Comparison of ENCODE assay signal across 29 cellular contexts in genomic region chr4:119851649-119852048, GRCh38.
DNase-seq lines count a peak whose midpoint lies in the region; ATAC-seq and TF ChIP-seq lines count a peak whose summit lies in the region.
"Had no signal": no experiment of that assay in that cellular context is flagged by ENCODE, and none has a peak within 500 bp of the region (broad histone marks: within the 10 kb centered on the region; RNA-seq: fewer than 3 reads in every experiment).

No MANE protein-coding gene starts in this region.

- TF ChIP-seq CTCF in neural cell (IDR thresholded peaks at IDR 0.05; ENCODE audit: poor library complexity, severe bottlenecking), result no peak

- no peak for ATAC-seq in HG03457 (IDR thresholded peaks at IDR 0.05; ENCODE audit: unreplicated experiment)
- ATAC-seq: A549; CD8-positive, alpha-beta T cell had no signal

- H3K9me3 ChIP-seq in neural cell (ENCODE audit: low read length), result no peaks in the 10 kb centered on the region
- H3K9me3 ChIP-seq: A549, BE2C, Caco-2 had no signal

- no peaks in the 10 kb centered on the region for H3F3A ChIP-seq in neural cell (ENCODE audit: insufficient read depth, low read length, poor library complexity, severe bottlenecking)

- in situ Hi-C loops in SK-MEL-5 (cut with HindIII; ENCODE audit: low pct_unique_long_range_greater_than_20kb, low sequenced_read_pairs), result no loop called here

- peak; percentile 56 for DNase-seq in SK-MEL-5 (ENCODE audit: low read depth, low spot score)
- no peak for DNase-seq in dermis blood vessel endothelial cell
- DNase-seq: 8988T; ACHN; AML-193; BE2C; C1 segment of cervical spinal cord; Caco-2; Calu3; CD4-positive, alpha-beta memory T cell; CD4-positive, alpha-beta T cell; CD4-positive, CD25-positive, alpha-beta regulatory T cell; CD8-positive, alpha-beta memory T cell; CD8-positive, alpha-beta T cell; COR-L47; DMS 273 treated with DMSO at 0.1 percent for 48 hours; DMS153; DMS53; DMS79; DMS79 treated with DMSO at 0.1 percent for 48 hours; DND-41; EL had no signal

- no peak for TF ChIP-seq RAD21 in neural cell (conservative IDR thresholded peaks at IDR 0.05)

- H2AFZ ChIP-seq in neural cell (ENCODE audit: low read depth, low read length), result no peak overlapping the region

- no peaks in the 10 kb centered on the region for H3K9me2 ChIP-seq in neural cell (ENCODE audit: insufficient read depth, low read length)

- H3K27ac ChIP-seq in neural cell (ENCODE audit: low read length), result peak overlapping the region; percentile 61
- H3K27ac ChIP-seq: 22Rv1; A549; BLaER1; BLaER1 treated with 17β-estradiol and CSF1 and Interleukin-3, amounts not matched to agents 10 nM and 100 nM; C4-2B had no signal

- peak; percentile 93 for TF ChIP-seq EP300 in neural cell (conservative IDR thresholded peaks at IDR 0.05; ENCODE audit: poor library complexity, severe bottlenecking)

- H4K20me1 ChIP-seq in neural cell (ENCODE audit: insufficient read depth), result no peaks in the 10 kb centered on the region
- H4K20me1 ChIP-seq: BLaER1; BLaER1 treated with 17β-estradiol and CSF1 and Interleukin-3, amounts not matched to agents 10 nM and 100 nM had no signal

- no peaks in the 10 kb centered on the region for H3K79me2 ChIP-seq in neural cell (replicated peaks; ENCODE audit: insufficient read depth, low read length)

- no peaks in the 10 kb centered on the region for H3K36me3 ChIP-seq in neural cell (ENCODE audit: insufficient read depth, low read length)
- H3K36me3 ChIP-seq: BE2C; BLaER1; BLaER1 treated with 17β-estradiol and CSF1 and Interleukin-3, amounts not matched to agents 10 nM and 100 nM had no signal

- H3K27me3 ChIP-seq in neural cell (ENCODE audit: insufficient read depth, low read depth, low read length), result no peaks in the 10 kb centered on the region
- H3K27me3 ChIP-seq: BE2C; BLaER1; BLaER1 treated with 17β-estradiol and CSF1 and Interleukin-3, amounts not matched to agents 10 nM and 100 nM had no signal

- no peak overlapping the region for H3K4me3 ChIP-seq in neural cell (ENCODE audit: low read length)
- H3K4me3 ChIP-seq: A549; BLaER1; BLaER1 treated with 17β-estradiol and CSF1 and Interleukin-3, amounts not matched to agents 10 nM and 100 nM had no signal

- H3K4me2 ChIP-seq in neural cell (ENCODE audit: low read length), result no peak overlapping the region
- H3K4me2 ChIP-seq: A549; BLaER1; BLaER1 treated with 17β-estradiol and CSF1 and Interleukin-3, amounts not matched to agents 10 nM and 100 nM had no signal

- H3K9ac ChIP-seq in neural cell (ENCODE audit: low read length), result no peak overlapping the region
- H3K9ac ChIP-seq: BLaER1; BLaER1 treated with 17β-estradiol and CSF1 and Interleukin-3, amounts not matched to agents 10 nM and 100 nM had no signal

TF ChIP-seq in neural cell, 6 proteins besides CTCF, POLR2A, EP300 and RAD21:
- peak; percentile 62 for TF ChIP-seq POLR2AphosphoS5 (IDR thresholded peaks at IDR 0.05)
- TF ChIP-seq EZH2 (IDR thresholded peaks at IDR 0.05; ENCODE audit: borderline replicate concordance, insufficient read depth, low read length, poor library complexity, severe bottlenecking), result no peak
